ENCODE assay signal across 28 cellular contexts in the genomic region with DNA sequence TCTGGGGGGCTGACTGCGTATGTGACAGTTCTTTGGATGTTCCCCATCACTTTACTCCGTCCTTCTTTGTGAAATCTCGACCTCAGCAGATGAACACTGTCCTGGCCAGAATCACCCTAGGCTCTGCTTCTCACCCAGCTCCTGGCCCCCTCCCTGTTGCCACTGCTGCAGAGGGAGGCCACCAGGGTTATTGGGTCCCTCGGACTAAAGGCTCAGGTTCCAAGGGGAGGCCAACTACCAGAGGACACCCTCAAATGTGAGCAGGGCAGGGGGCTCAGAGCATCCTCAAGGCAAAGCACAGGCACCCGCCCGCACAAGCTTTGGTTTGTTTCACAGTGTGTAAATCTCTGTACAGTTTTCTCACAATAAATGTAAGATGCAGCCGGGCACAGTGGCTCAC.
"Had no signal": no experiment of that assay in that cellular context is flagged by ENCODE, and none has a peak within 500 bp of the region (broad histone marks: within the 10 kb centered on the region; RNA-seq: fewer than 3 reads in every experiment).

No MANE protein-coding gene starts in this region.

- H3K36me3 ChIP-seq: esophagus squamous epithelium, WERI-Rb-1 had no signal

- H3K27ac ChIP-seq: esophagus squamous epithelium, gastroesophageal sphincter, WERI-Rb-1 had no signal

- ATAC-seq: activated CD4-positive, CD25-positive, alpha-beta regulatory T cell treated with anti-CD3 and anti-CD28 coated beads, Interleukin-2, amount 50 U/mL, for 24 hours; activated CD8-positive, alpha-beta T cell treated with anti-CD3 and anti-CD28 coated beads for 36 hours; activated T-cell treated with anti-CD3 and anti-CD28 coated beads, Interleukin-2, amount 50 U/mL, for 4 hours; activated T-helper 17 cell treated with anti-CD3 and anti-CD28 coated beads, Interleukin-2, amount 50 U/mL, for 72 hours; effector memory CD8-positive, alpha-beta T cell; gastroesophageal sphincter had no signal

- DNase-seq: activated B cell treated with CpG ODN at 0.5 μM for 24 hours; activated CD4-positive, alpha-beta T cell treated with anti-CD3 and anti-CD28 coated beads for 48 hours; activated CD4-positive, alpha-beta T cell treated with anti-CD3 and anti-CD28 coated beads, Interleukin-2, amount 50 U/mL, for 1 hour; activated CD4-positive, alpha-beta T cell treated with anti-CD3 and anti-CD28 coated beads, Interleukin-2, amount 50 U/mL, for 48 hours; activated CD8-positive, alpha-beta memory T cell treated with anti-CD3 and anti-CD28 coated beads for 24 hours; activated CD8-positive, alpha-beta T cell treated with anti-CD3 and anti-CD28 coated beads for 36 hours; activated effector memory CD4-positive, alpha-beta T cell treated with Interleukin-2 at 50 U/mL for 16 hours; activated gamma-delta T cell treated with Interleukin-2 at 50 U/mL for 16 hours; activated naive CD4-positive, alpha-beta T cell treated with anti-CD3 and anti-CD28 coated beads, Interleukin-2, amount 50 U/mL, for 16 hours; activated naive CD4-positive, alpha-beta T cell treated with Interleukin-2 at 50 U/mL for 16 hours; activated T-cell treated with anti-CD3 and anti-CD28 coated beads, Interleukin-2, amount 50 U/mL, for 4 hours; amniotic stem cell; anterior cingulate cortex; caudate nucleus; cortex of kidney; dermis blood vessel endothelial cell; effector CD4-positive, alpha-beta T cell; effector memory CD8-positive, alpha-beta T cell; erythroblast; esophagus squamous epithelium; foreskin melanocyte; T1000; WERI-Rb-1 had no signal

- H3K4me3 ChIP-seq: esophagus squamous epithelium, gastroesophageal sphincter had no signal

- FAIRE-seq: astrocyte, colon had no signal

- H3K27me3 ChIP-seq: esophagus squamous epithelium, gastroesophageal sphincter had no signal

- H3K9me3 ChIP-seq: esophagus squamous epithelium, gastroesophageal sphincter had no signal
